In the genomic region with DNA sequence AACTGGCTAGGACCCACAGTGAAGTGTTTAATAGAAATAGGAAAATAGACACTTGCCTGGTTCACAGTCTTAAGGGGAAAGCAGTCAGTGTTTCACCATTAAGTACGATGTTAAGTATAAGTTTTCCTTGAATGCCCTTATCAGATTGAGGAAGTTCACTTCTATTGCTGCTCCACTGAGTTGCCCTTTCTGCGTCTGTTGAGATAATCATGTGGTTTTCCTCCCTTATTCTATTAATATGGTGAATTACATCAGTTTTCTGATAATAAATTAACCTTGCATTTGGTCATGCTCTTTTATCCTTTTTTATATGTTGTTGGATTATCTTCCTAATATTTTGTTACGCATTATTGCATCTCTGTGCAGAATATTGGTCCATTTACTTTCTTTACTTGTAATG, we compare ENCODE assay signal across 31 cellular contexts. TPM values are rescaled to one million over a fixed set of nuclear protein-coding genes. Genes with fewer than 3 reads are reported as not detected.
DNase-seq lines count a peak whose midpoint lies in the region; ATAC-seq, FAIRE-seq and TF ChIP-seq lines count a peak whose summit lies in the region.
"Had no signal": no experiment of that assay in that cellular context is flagged by ENCODE, and none has a peak within 500 bp of the region (broad histone marks: within the 10 kb centered on the region; RNA-seq: fewer than 3 reads in every experiment).

No MANE protein-coding gene starts in this region.

- H3K9me3 Mint-ChIP-seq in activated B cell treated with CpG ODN at 0.5 μM for 24 hours = no peaks in the 10 kb centered on the region
- H3K9me3 Mint-ChIP-seq: activated CD8-positive, alpha-beta T cell treated with anti-CD3 and anti-CD28 coated beads for 36 hours; CD8-positive, alpha-beta T cell had no signal

- no peak overlapping the region for H3K4me3 Mint-ChIP-seq in activated B cell treated with CpG ODN at 0.5 μM for 24 hours
- H3K4me3 Mint-ChIP-seq: activated CD8-positive, alpha-beta T cell treated with anti-CD3 and anti-CD28 coated beads for 36 hours; CD8-positive, alpha-beta T cell had no signal

- peaks cover 3 to 17% of the 10 kb centered on the region in 2 donors for H3K36me3 ChIP-seq in small intestine (ENCODE audit: control insufficient read depth in 2 of 2, insufficient read depth in 2 of 2, low read length in 2 of 2)
- H3K36me3 ChIP-seq: brain microvascular endothelial cell had no signal

- no peak overlapping the region for H3K27ac ChIP-seq in small intestine (ENCODE audit: low read depth in 1 of 2, low read length in 1 of 2)
- H3K27ac ChIP-seq in caudate nucleus (ENCODE audit: low read depth, low read length) = no peak overlapping the region
- H3K27ac ChIP-seq: brain microvascular endothelial cell, esophagus squamous epithelium, Peyer's patch, SJSA1, skin epidermis had no signal

- H3K4me1 Mint-ChIP-seq in activated B cell treated with CpG ODN at 0.5 μM for 24 hours = peaks cover 18% of the 10 kb centered on the region

- H3K4me3 ChIP-seq in small intestine (ENCODE audit: low read depth in 1 of 2, low read length in 2 of 2) = no peak overlapping the region
- H3K4me3 ChIP-seq: esophagus squamous epithelium, Peyer's patch, SJSA1, skin epidermis had no signal

- intact Hi-C loops in activated B cell treated with CpG ODN at 0.5 μM for 24 hours (cut with micrococcal nuclease) = no loop called here

- POLR2A ChIA-PET in activated B cell treated with CpG ODN at 0.5 μM for 24 hours (lab: Charles Lee) = no interaction called here

- DNase-seq in GM19239 (ENCODE audit: insufficient read length, low spot score) (no peak), NOMO-1 treated with dmso at 0.1 percent for 144 hours (lab: John Stamatoyannopoulos, UW; ENCODE audit: unreplicated experiment) (peak; percentile 19), activated B cell treated with CpG ODN at 0.5 μM for 24 hours (no peak), small intestine (peak; percentile 9), NCI-H524 treated with DMSO at 0.1 percent for 48 hours (lab: John Stamatoyannopoulos, UW) (no peak), NCI-H82 treated with DMSO at 0.1 percent for 48 hours (lab: John Stamatoyannopoulos, UW; ENCODE audit: unreplicated experiment) (no peak), caudate nucleus (lab: John Stamatoyannopoulos, UW) (no peak)
- DNase-seq: activated CD8-positive, alpha-beta T cell treated with anti-CD3 and anti-CD28 coated beads for 36 hours; activated gamma-delta T cell treated with Interleukin-2 at 50 U/mL for 16 hours; activated T-cell treated with anti-CD3 and anti-CD28 coated beads for 4 hours; brain microvascular endothelial cell; CD8-positive, alpha-beta T cell; effector memory CD4-positive, alpha-beta T cell; esophagus squamous epithelium; islet precursor cell; mesenchymal stem cell; MM.1S; NCI-H187 treated with DMSO at 0.1 percent for 48 hours; NCI-H774; occipital lobe; Peyer's patch; stimulated activated naive CD4-positive, alpha-beta T cell had no signal

- CTCF ChIA-PET in activated B cell treated with CpG ODN at 0.5 μM for 24 hours (lab: Charles Lee) = no interaction called here

- no peaks in the 10 kb centered on the region for H3K27me3 ChIP-seq in small intestine (ENCODE audit: control insufficient read depth in 2 of 2, insufficient read depth in 2 of 2, low read length in 2 of 2)
- H3K27me3 ChIP-seq: brain microvascular endothelial cell, esophagus squamous epithelium, Peyer's patch, SJSA1 had no signal

- ATAC-seq in activated B cell treated with CpG ODN at 0.5 μM for 24 hours (ENCODE audit: low read depth) (peak; percentile 58), HG03460 (IDR thresholded peaks at IDR 0.05; ENCODE audit: unreplicated experiment) (no peak)
- ATAC-seq: activated CD4-positive, CD25-positive, alpha-beta regulatory T cell treated with anti-CD3 and anti-CD28 coated beads, Interleukin-2, amount 50 U/mL, for 24 hours; activated CD8-positive, alpha-beta T cell treated with anti-CD3 and anti-CD28 coated beads for 36 hours; CD8-positive, alpha-beta T cell had no signal

- no peaks in the 10 kb centered on the region for H3K27me3 Mint-ChIP-seq in activated B cell treated with CpG ODN at 0.5 μM for 24 hours
- H3K27me3 Mint-ChIP-seq: activated CD8-positive, alpha-beta T cell treated with anti-CD3 and anti-CD28 coated beads for 36 hours; IgD-negative memory B cell had no signal

- peaks cover 23% of the 10 kb centered on the region for H3K36me3 Mint-ChIP-seq in activated B cell treated with CpG ODN at 0.5 μM for 24 hours (ENCODE audit: low read depth)

- no peaks in the 10 kb centered on the region for H3K4me1 ChIP-seq in small intestine (ENCODE audit: control insufficient read depth in 2 of 2, insufficient read depth in 1 of 2, low read depth in 1 of 2, low read length in 1 of 2)
- H3K4me1 ChIP-seq: esophagus squamous epithelium, Peyer's patch, SJSA1 had no signal

- peak; percentile 65 for FAIRE-seq in GM19239 (lab: Jason Lieb, UNC)
- no peak for FAIRE-seq in small intestine (lab: Jason Lieb, UNC)
- FAIRE-seq: colon, GM12891 had no signal

- H3K9me3 ChIP-seq in small intestine (ENCODE audit: control insufficient read depth, low read depth) = no peaks in the 10 kb centered on the region
- H3K9me3 ChIP-seq: esophagus squamous epithelium, Peyer's patch, SJSA1 had no signal

- H3K27ac Mint-ChIP-seq in activated B cell treated with CpG ODN at 0.5 μM for 24 hours = peak overlapping the region; percentile 25
- H3K27ac Mint-ChIP-seq: activated CD8-positive, alpha-beta T cell treated with anti-CD3 and anti-CD28 coated beads for 36 hours; CD8-positive, alpha-beta T cell; IgD-negative memory B cell had no signal

- TF ChIP-seq CTCF in activated B cell treated with CpG ODN at 0.5 μM for 24 hours (IDR thresholded peaks at IDR 0.05) = no peak

- WGBS in small intestine, 3 donors = 46 to 54% (median 53%) methylated on average over 3 of the region's 3 CpGs

RNA-seq across cellular contexts. Expression of a gene that starts 21.4 kb away (rescaled TPM):
- total RNA-seq in activated B cell treated with CpG ODN at 0.5 μM for 24 hours = 4.1 and 5.9 TPM in 2 replicates
- polyA plus RNA-seq in small intestine = 1 to 10 TPM in 1 of 3 donors, under 1 TPM in 1, not detected in 1; 0.33 to 1.9 TPM
- total RNA-seq: activated CD8-positive, alpha-beta T cell treated with anti-CD3 and anti-CD28 coated beads for 36 hours; esophagus squamous epithelium; H4; myocyte; occipital lobe; SJSA1 had no signal
- polyA plus RNA-seq: IgD-negative memory B cell had no signal

RNA-seq across cellular contexts. Expression of a gene that starts 47.4 kb away (rescaled TPM):
- total RNA-seq in activated B cell treated with CpG ODN at 0.5 μM for 24 hours = 2.7 and 3.3 TPM in 2 replicates
- polyA plus RNA-seq in small intestine = 1 to 10 TPM; 3.1 to 4.9 (median 3.9) TPM

Comparison
In these comparisons a context has a peak if more than half of its experiments do, and no peak if none do; other contexts are left out.
1. DNase-seq: peak in NOMO-1 treated with dmso at 0.1 percent for 144 hours (single experiment) and small intestine (single experiment); none in GM19239 (single experiment), activated B cell treated with CpG ODN at 0.5 μM for 24 hours (single experiment), NCI-H524 treated with DMSO at 0.1 percent for 48 hours (single experiment), NCI-H82 treated with DMSO at 0.1 percent for 48 hours (single experiment) and caudate nucleus (0 of 61).